1 cellular context compared by ENCODE assay signal in genomic region chr3:51434110-51434509, GRCh38.
A peak's percentile ranks its signal among the peaks of the same experiment; 100 is the strongest.
TF ChIP-seq lines count a peak whose summit lies in the region.

No MANE protein-coding gene starts in this region.

TF ChIP-seq in HepG2, 621 proteins besides CTCF, POLR2A, EP300 and RAD21:
- peak; percentile 38; the same call in 1 of the 2 replicates for TF ChIP-seq ZBTB40 (IDR thresholded peaks at IDR 0.05)
- no peak for TF ChIP-seq ZBTB40 (CRISPR knock-in tag; IDR thresholded peaks at IDR 0.05)
- peak; percentile 23; the same call in 1 of the 2 replicates for TF ChIP-seq SALL1 (CRISPR knock-in tag; IDR thresholded peaks at IDR 0.05)
- TF ChIP-seq TOE1 (CRISPR knock-in tag; IDR thresholded peaks at IDR 0.05), result no peak
- 0 out of 2 replicates have a peak, but pooled peaks have one; percentile 11 for TF ChIP-seq ZMYM4 (CRISPR knock-in tag; IDR thresholded peaks at IDR 0.05)
- TF ChIP-seq HOXA9 (CRISPR knock-in tag; IDR thresholded peaks at IDR 0.05; ENCODE audit: borderline replicate concordance), result no peak
- TF ChIP-seq ATF2 (CRISPR knock-in tag; IDR thresholded peaks at IDR 0.05), result 0 out of 2 replicates have a peak, but pooled peaks have one; percentile 35
- TF ChIP-seq HNF4A (CRISPR knock-in tag; IDR thresholded peaks at IDR 0.05), result peak; percentile 48
- no peak for TF ChIP-seq REXO4 (CRISPR knock-in tag; IDR thresholded peaks at IDR 0.05; ENCODE audit: borderline replicate concordance)
- no peak for TF ChIP-seq ZKSCAN8 (CRISPR knock-in tag; IDR thresholded peaks at IDR 0.05; ENCODE audit: borderline replicate concordance)
- 0 out of 2 replicates have a peak, but pooled peaks have one; percentile 10 for TF ChIP-seq ZMYM3 (CRISPR knock-in tag; IDR thresholded peaks at IDR 0.05)
- no peak for TF ChIP-seq SMAD9 (CRISPR knock-in tag; IDR thresholded peaks at IDR 0.05)
- no peak for TF ChIP-seq EEA1 (CRISPR knock-in tag; IDR thresholded peaks at IDR 0.05; ENCODE audit: borderline replicate concordance)
- TF ChIP-seq CEBPB (IDR thresholded peaks at IDR 0.05; ENCODE audit: borderline replicate concordance, low read depth, low read length), result peak; percentile 47; the same call in 1 of the 2 replicates
- no peak for TF ChIP-seq PAF1 (CRISPR knock-in tag; IDR thresholded peaks at IDR 0.05)
- TF ChIP-seq MEF2D (CRISPR knock-in tag; IDR thresholded peaks at IDR 0.05), result no peak
- TF ChIP-seq PRDM15 (CRISPR knock-in tag; IDR thresholded peaks at IDR 0.05), result no peak
- peak; percentile 87 for TF ChIP-seq ZNF121 (CRISPR knock-in tag; IDR thresholded peaks at IDR 0.05)
- no peak for TF ChIP-seq ZNF142 (CRISPR knock-in tag; IDR thresholded peaks at IDR 0.05)
- TF ChIP-seq NPAS2 (CRISPR knock-in tag; IDR thresholded peaks at IDR 0.05; ENCODE audit: borderline replicate concordance), result no peak
- no peak for TF ChIP-seq ZNF615 (CRISPR knock-in tag; IDR thresholded peaks at IDR 0.05; ENCODE audit: borderline replicate concordance)
